In the genomic region with DNA sequence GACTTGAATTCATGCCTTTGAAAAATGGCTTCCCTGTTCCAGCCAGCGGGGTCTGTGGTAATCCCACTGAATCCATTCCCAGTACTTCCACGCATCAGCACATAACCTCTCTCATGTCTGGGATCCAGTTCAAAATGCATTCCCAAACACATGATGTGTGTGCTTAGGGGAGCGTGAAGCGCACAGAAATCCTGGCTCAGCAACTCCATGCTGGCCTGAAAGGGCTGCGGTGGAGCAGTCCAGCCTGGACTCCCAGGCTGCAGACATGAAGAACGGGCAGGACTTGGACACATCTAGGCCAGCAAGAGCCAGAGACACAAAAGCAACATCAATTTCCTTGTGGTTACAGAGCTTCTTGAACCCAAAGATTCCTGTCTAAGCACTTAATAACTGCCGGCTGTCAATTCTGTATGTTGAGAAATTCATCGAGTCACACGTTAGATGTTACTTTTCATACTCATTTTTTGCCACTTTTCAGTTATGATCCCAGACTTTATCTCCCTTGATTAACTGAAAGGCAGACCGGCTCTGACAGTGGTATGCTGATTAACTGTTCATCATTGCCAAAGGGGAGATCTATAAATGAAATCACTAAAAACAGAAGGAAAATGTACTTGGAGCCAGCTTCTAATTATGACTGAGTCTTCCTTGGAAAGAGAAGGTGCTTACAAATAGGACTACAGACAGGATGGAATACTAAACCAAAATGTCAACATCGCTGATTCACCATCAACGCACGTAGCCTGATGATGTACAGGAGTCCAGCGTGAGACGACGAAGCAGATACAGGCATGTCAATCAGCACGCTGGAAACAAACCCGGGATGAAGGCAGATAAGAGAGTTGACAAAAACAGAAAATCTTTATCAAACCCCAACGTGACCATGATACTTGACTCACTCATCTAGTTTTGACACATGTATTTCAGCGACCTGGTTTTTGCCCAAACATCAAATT, we compare ENCODE assay signal across 9 cellular contexts. TPM values are rescaled to one million over a fixed set of nuclear protein-coding genes. Genes with fewer than 3 reads are reported as not detected.
DNase-seq lines count a peak whose midpoint lies in the region; ATAC-seq and TF ChIP-seq lines count a peak whose summit lies in the region.
"Had no signal": no experiment of that assay in that cellular context is flagged by ENCODE, and none has a peak within 500 bp of the region (broad histone marks: within the 10 kb centered on the region; RNA-seq: fewer than 3 reads in every experiment).

No MANE protein-coding gene starts in this region.

- no peak for TF ChIP-seq CTCF in RWPE1 (conservative IDR thresholded peaks at IDR 0.05; ENCODE audit: low read depth)
- no peak for TF ChIP-seq CTCF in coronary artery (IDR thresholded peaks at IDR 0.05)

- H3K4me3 ChIP-seq in coronary artery = peak overlapping the region; percentile 21

- POLR2A ChIA-PET in RWPE1 (lab: Yijun Ruan, JAX; ENCODE audit: low non-redundant PET) = interaction anchor here (0.7 kb wide), 1 partner anchor 10 kb away, joined by 3 read pairs; no protein-coding TSS in a partner anchor

- ATAC-seq in GM19395 (IDR thresholded peaks at IDR 0.05; ENCODE audit: unreplicated experiment) (no peak), GM19455 (IDR thresholded peaks at IDR 0.05; ENCODE audit: unreplicated experiment) (no peak)

- H3K27ac ChIP-seq in RWPE1 (peak overlapping the region; percentile 57; the same call in 1 of the 2 replicates), coronary artery (peak overlapping the region; percentile 73 to 92)

- CTCF ChIA-PET in RWPE1 (lab: Yijun Ruan, JAX) = interaction anchor here (1.6 kb wide), 1 partner anchor 11 kb away, joined by 8 read pairs; no protein-coding TSS in a partner anchor

- DNase-seq in A172 (ENCODE audit: low spot score) = peak; percentile 50
- peak; percentile 73 for DNase-seq in RWPE1 (ENCODE audit: low spot score)
- DNase-seq in coronary artery (ENCODE audit: low spot score) = no peak
- peak; percentile 45 for DNase-seq in myocyte (ENCODE audit: low read depth)
- no peak for DNase-seq in NCI-H1105 treated with DMSO at 0.1 percent for 48 hours (lab: John Stamatoyannopoulos, UW)
- DNase-seq in superior temporal gyrus (ENCODE audit: extremely low spot score) = no peak
- DNase-seq: NCI-H1436 had no signal

RNA-seq across cellular contexts. Expression of gene NSMCE1, which starts 23.0 kb away (rescaled TPM):
- total RNA-seq in A172 (2014; rRNA removed; shearing (Covaris generic)) = 96.6 and 104 TPM in 2 replicates
- 46.6 and 65.0 TPM in 2 replicates for total RNA-seq in myocyte
- polyA plus RNA-seq in myocyte (2012) = 100 TPM

RNA-seq across cellular contexts. Expression of gene KDM8, which starts 42.2 kb away (rescaled TPM):
- total RNA-seq in A172 (2014; rRNA removed; shearing (Covaris generic)) = 2.7 and 6.0 TPM in 2 replicates
- 4.3 and 7.2 TPM in 2 replicates for total RNA-seq in myocyte
- 3.6 TPM for polyA plus RNA-seq in myocyte (2012)

Comparison
In these comparisons a context has a peak if more than half of its experiments do, and no peak if none do; other contexts are left out.
1. DNase-seq: peak in A172 (single experiment), RWPE1 (single experiment) and myocyte (single experiment); none in coronary artery (single experiment), NCI-H1105 treated with DMSO at 0.1 percent for 48 hours (single experiment) and superior temporal gyrus (single experiment).